29 cellular contexts compared by ENCODE assay signal in the genomic region with DNA sequence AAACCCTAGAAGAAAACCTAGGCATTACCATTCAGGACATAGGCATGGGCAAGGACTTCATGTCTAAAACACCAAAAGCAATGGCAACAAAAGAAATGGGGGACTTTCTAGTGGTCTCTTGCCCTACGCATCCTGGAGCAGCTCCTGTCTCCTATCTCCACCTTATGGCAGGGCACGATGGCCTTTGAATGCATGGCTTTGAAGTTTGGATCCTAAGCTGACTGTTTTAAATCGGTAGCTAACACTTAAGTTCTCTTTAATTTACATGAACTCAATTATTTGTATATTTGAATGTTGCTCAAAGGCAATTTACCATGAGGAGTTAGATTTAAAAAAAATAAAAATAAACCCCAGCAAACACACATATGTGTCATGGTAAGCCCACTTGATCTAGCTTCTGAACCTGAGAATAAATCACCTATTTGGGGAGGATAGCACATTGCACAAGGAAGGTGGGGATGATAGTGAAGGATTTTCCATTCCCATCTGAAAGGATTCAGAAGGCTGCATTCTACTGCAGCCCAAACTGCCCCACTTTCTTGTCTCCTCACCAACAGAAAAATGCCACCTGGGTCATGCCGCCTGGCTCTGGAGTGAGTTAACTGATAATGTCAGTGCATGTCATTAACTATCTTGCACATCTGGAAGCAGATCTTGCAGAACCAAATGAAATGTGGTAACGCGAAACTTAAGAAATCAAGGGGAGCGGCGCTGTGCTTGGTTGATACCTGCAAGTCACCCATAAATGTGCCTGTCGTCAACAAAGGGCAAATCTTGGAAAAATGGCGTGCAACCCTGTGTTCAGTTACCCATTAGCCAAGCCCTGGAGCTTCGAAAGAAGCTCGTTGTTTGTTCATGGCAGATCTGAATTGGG. TPM values are rescaled to one million over a fixed set of nuclear protein-coding genes. Genes with fewer than 3 reads are reported as not detected.
DNase-seq lines count a peak whose midpoint lies in the region; ATAC-seq and TF ChIP-seq lines count a peak whose summit lies in the region.
"Had no signal": no experiment of that assay in that cellular context is flagged by ENCODE, and none has a peak within 500 bp of the region (broad histone marks: within the 10 kb centered on the region; RNA-seq: fewer than 3 reads in every experiment).

No MANE protein-coding gene starts in this region.

- no peak overlapping the region for H3K27ac ChIP-seq in mammary epithelial cell (ENCODE audit: insufficient read depth, low read depth, low read length)
- H3K27ac ChIP-seq: BLaER1, RWPE1, SK-N-MC, suprapubic skin, WERI-Rb-1 had no signal

- dilution Hi-C loops in mammary epithelial cell (cut with HindIII; ENCODE audit: low sequenced_read_pairs): no loop called here

- no peak overlapping the region for H3K9ac ChIP-seq in mammary epithelial cell (ENCODE audit: insufficient read depth, low read length)
- H3K9ac ChIP-seq: BLaER1 had no signal

- H3K27me3 ChIP-seq in mammary epithelial cell (ENCODE audit: insufficient read depth, low read length) (no peaks in the 10 kb centered on the region), MG63 (no peaks in the 10 kb centered on the region)
- H3K27me3 ChIP-seq: BLaER1, suprapubic skin had no signal

- DNase-seq in mammary epithelial cell: peak; percentile 42
- DNase-seq in MCF 10A (ENCODE audit: unreplicated experiment): no peak
- DNase-seq in dermis blood vessel endothelial cell: peak; percentile 41
- peak; percentile 36 for DNase-seq in left kidney (ENCODE audit: low read depth, low spot score)
- no peak for DNase-seq in NCI-H748 treated with DMSO at 0.1 percent for 48 hours (lab: John Stamatoyannopoulos, UW)
- DNase-seq in OCI-M1 (lab: John Stamatoyannopoulos, UW): no peak
- no peak for DNase-seq in MG63
- DNase-seq: activated CD4-positive, alpha-beta T cell treated with anti-CD3 and anti-CD28 coated beads, Interleukin-2, amount 50 U/mL, for 1 hour; activated effector memory CD4-positive, alpha-beta T cell treated with anti-CD3 and anti-CD28 coated beads, Interleukin-2, amount 50 U/mL, for 16 hours; activated naive CD8-positive, alpha-beta T cell treated with anti-CD3 and anti-CD28 coated beads, Interleukin-2, amount 50 U/mL, for 24 hours; COR-L47; DND-41; kidney glomerular epithelial cell; NCI-H1048; NCI-H1694 treated with DMSO at 0.1 percent for 48 hours; NCI-H2171 treated with DMSO at 0.1 percent for 48 hours; NCI-H524 treated with DMSO at 0.1 percent for 48 hours; occipital lobe; retina; WERI-Rb-1 had no signal

- WGBS in mammary epithelial cell (ENCODE audit: low coverage, missing lambda C conversion rate): 98% methylated on average over 11 of the region's 12 CpGs

- no TSS peak for BruUV-seq in mammary epithelial cell (replicated peaks; lab: Mats Ljungman, UMichigan)
- BruUV-seq in MCF 10A (replicated peaks; lab: Mats Ljungman, UMichigan): no TSS peak

- H3K27me3 Mint-ChIP-seq in MCF 10A (ENCODE audit: insufficient read depth, unreplicated experiment): no peaks in the 10 kb centered on the region
- H3K27me3 Mint-ChIP-seq: activated naive CD8-positive, alpha-beta T cell treated with anti-CD3 and anti-CD28 coated beads, Interleukin-2, amount 50 U/mL, for 24 hours; brain had no signal

- H3K4me3 ChIP-seq in mammary epithelial cell (replicated peaks in 1 of 3; ENCODE audit: insufficient read depth in 1 of 3, low read depth in 2 of 3, low read length in 3 of 3): no peak overlapping the region
- no peak overlapping the region for H3K4me3 ChIP-seq in MG63
- H3K4me3 ChIP-seq: BLaER1, SK-N-MC, smooth muscle cell, suprapubic skin had no signal

- H3K4me1 Mint-ChIP-seq in MCF 10A (ENCODE audit: insufficient read depth, unreplicated experiment): peaks cover 21% of the 10 kb centered on the region

- H3K4me1 ChIP-seq in mammary epithelial cell (ENCODE audit: insufficient read depth, low read length): peaks cover 14% of the 10 kb centered on the region

- peaks cover 59% of the 10 kb centered on the region for H3K36me3 Mint-ChIP-seq in MCF 10A (ENCODE audit: insufficient read depth, unreplicated experiment)

- H3K36me3 ChIP-seq in mammary epithelial cell (ENCODE audit: insufficient read depth, low read length) (peaks cover 3% of the 10 kb centered on the region), MG63 (peaks cover 20% of the 10 kb centered on the region)

- H3K4me2 ChIP-seq in mammary epithelial cell (ENCODE audit: insufficient read depth, low read depth, low read length): no peak overlapping the region
- H3K4me2 ChIP-seq: BLaER1, smooth muscle cell had no signal

- no peaks in the 10 kb centered on the region for H3K79me2 ChIP-seq in mammary epithelial cell (ENCODE audit: insufficient read depth, low read length)

- intact Hi-C loops in mammary epithelial cell (cut with micrococcal nuclease) (loop anchor here (10.0 kb wide), 1 partner anchor 448 kb away; no protein-coding TSS in a partner anchor), MCF 10A (cut with micrococcal nuclease) (loop anchor here (10.0 kb wide), 1 partner anchor 148 kb away; no protein-coding TSS in a partner anchor)

- H3K4me3 Mint-ChIP-seq in MCF 10A (ENCODE audit: unreplicated experiment): no peak overlapping the region
- H3K4me3 Mint-ChIP-seq: activated naive CD8-positive, alpha-beta T cell treated with anti-CD3 and anti-CD28 coated beads, Interleukin-2, amount 50 U/mL, for 24 hours; stimulated activated effector memory CD8-positive, alpha-beta T cell treated with anti-CD3 and anti-CD28 coated beads, Interleukin-12 subunit alpha, Interleukin-12 subunit beta, amount 100 ng/mL, for 72 hours; T-helper 2 cell treated with Interferon-gamma antibody and Interleukin-4, amounts not matched to agents 5 μg/mL and 100 μg/mL, for 36 hours had no signal

- TF ChIP-seq CTCF in mammary epithelial cell (conservative IDR thresholded peaks at IDR 0.05 in 1 of 2, IDR thresholded peaks at IDR 0.05 in 1 of 2; ENCODE audit: extremely low read depth in 1 of 2, insufficient read depth in 1 of 2, low read depth in 1 of 2, low read length in 2 of 2) (no peak), MCF 10A (IDR thresholded peaks at IDR 0.05; ENCODE audit: unreplicated experiment) (no peak)

- ATAC-seq in HG03354 (IDR thresholded peaks at IDR 0.05; ENCODE audit: poor library complexity, severe bottlenecking, unreplicated experiment): no peak
- ATAC-seq: activated naive CD8-positive, alpha-beta T cell treated with anti-CD3 and anti-CD28 coated beads, Interleukin-2, amount 50 U/mL, for 24 hours; stimulated activated effector memory CD8-positive, alpha-beta T cell treated with anti-CD3 and anti-CD28 coated beads, Interleukin-12 subunit alpha, Interleukin-12 subunit beta, amount 100 ng/mL, for 72 hours had no signal

- H3K9me3 Mint-ChIP-seq in MCF 10A (ENCODE audit: unreplicated experiment): no peaks in the 10 kb centered on the region
- H3K9me3 Mint-ChIP-seq: activated naive CD8-positive, alpha-beta T cell treated with anti-CD3 and anti-CD28 coated beads, Interleukin-2, amount 50 U/mL, for 24 hours; stimulated activated effector memory CD8-positive, alpha-beta T cell treated with anti-CD3 and anti-CD28 coated beads, Interleukin-12 subunit alpha, Interleukin-12 subunit beta, amount 100 ng/mL, for 72 hours; T-helper 2 cell treated with Interferon-gamma antibody and Interleukin-4, amounts not matched to agents 5 μg/mL and 100 μg/mL, for 36 hours had no signal

- CTCF ChIA-PET in mammary epithelial cell (lab: Charles Lee; ENCODE audit: low non-redundant PET) (no interaction called here), MCF 10A (lab: Yijun Ruan, JAX) (interaction anchor here (1.1 to 1.2 kb wide), 2 partner anchors 575 to 579 kb away, joined by 3 to 7 read pairs; no protein-coding TSS in a partner anchor)

- H4K20me1 ChIP-seq in mammary epithelial cell (ENCODE audit: insufficient read depth, low read length): no peaks in the 10 kb centered on the region

- POLR2A ChIA-PET in MCF 10A (lab: Yijun Ruan, JAX): interaction anchor here (0.5 to 7.6 kb wide), 12 partner anchors 9 to 898 kb away, joined by 3 to 208 read pairs (median 4); a partner anchor contains a TSS

- in situ Hi-C loops in mammary epithelial cell (cut with MboI; ENCODE audit: low sequenced_read_pairs in 2 of 2): loop anchor here in 1 of 2 donors (10.0 kb wide), 1 partner anchor 578 kb away; no protein-coding TSS in a partner anchor

- H2AFZ ChIP-seq in mammary epithelial cell (ENCODE audit: low read depth, low read length): no peak overlapping the region

- no peaks in the 10 kb centered on the region for H3K9me3 ChIP-seq in mammary epithelial cell (replicated peaks; ENCODE audit: insufficient read depth, low read length)
- H3K9me3 ChIP-seq in MG63: no peaks in the 10 kb centered on the region
- H3K9me3 ChIP-seq: BLaER1, suprapubic skin had no signal

- H3K27ac Mint-ChIP-seq in MCF 10A (ENCODE audit: low read depth, unreplicated experiment): no peak overlapping the region
- H3K27ac Mint-ChIP-seq: activated naive CD8-positive, alpha-beta T cell treated with anti-CD3 and anti-CD28 coated beads, Interleukin-2, amount 50 U/mL, for 24 hours; stimulated activated effector memory CD8-positive, alpha-beta T cell treated with anti-CD3 and anti-CD28 coated beads, Interleukin-12 subunit alpha, Interleukin-12 subunit beta, amount 100 ng/mL, for 72 hours; T-helper 2 cell treated with Interferon-gamma antibody and Interleukin-4, amounts not matched to agents 5 μg/mL and 100 μg/mL, for 36 hours had no signal

RNA-seq across cellular contexts. Expression of a gene that starts 12.4 kb away (rescaled TPM):
- total RNA-seq in mammary epithelial cell (100 to 1,000 TPM in 1 of 2 donors, 10 to 100 TPM in 1; 95.4 to 268 TPM), MCF 10A (2022) (253 and 282 TPM in 2 replicates), dermis blood vessel endothelial cell (101 and 205 TPM in 2 replicates)
- polyA plus RNA-seq in mammary epithelial cell: 125 TPM
- 330 TPM for polyA minus RNA-seq in mammary epithelial cell
- total RNA-seq in MG63 (2014; rRNA removed; shearing (Covaris generic); ENCODE audit: low replicate concordance): 38.8 and 40.4 TPM in 2 replicates

Comparison
In these comparisons a context has a peak if more than half of its experiments do, and no peak if none do; other contexts are left out.
1. DNase-seq: peak in mammary epithelial cell (single experiment), dermis blood vessel endothelial cell (single experiment) and left kidney (single experiment); none in MCF 10A (single experiment), NCI-H748 treated with DMSO at 0.1 percent for 48 hours (single experiment), OCI-M1 (single experiment) and MG63 (single experiment).